ENCODE assay signal across 21 cellular contexts in the genomic region with DNA sequence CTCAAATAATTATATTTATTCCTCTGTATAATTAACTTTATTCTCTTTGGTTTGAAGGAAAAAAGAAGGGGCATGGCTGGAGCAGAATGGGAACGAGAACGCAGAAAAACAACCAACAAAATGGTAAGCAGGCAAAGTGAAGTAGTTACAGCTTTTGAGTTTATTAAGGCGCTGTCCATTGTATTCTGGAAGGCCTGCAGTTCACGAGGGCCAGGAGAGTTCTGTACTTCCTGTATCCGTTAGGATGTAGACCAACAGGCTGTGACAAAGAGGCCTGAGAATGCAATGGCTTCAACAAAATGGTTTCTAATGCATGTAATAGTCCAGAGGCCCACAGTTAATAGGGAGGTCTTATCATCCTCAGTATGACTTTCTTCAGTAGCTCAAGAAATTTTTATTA. TPM values are rescaled to one million over a fixed set of nuclear protein-coding genes. Genes with fewer than 3 reads are reported as not detected.
A peak's percentile ranks its signal among the peaks of the same experiment; 100 is the strongest.
DNase-seq lines count a peak whose midpoint lies in the region; ATAC-seq, FAIRE-seq and TF ChIP-seq lines count a peak whose summit lies in the region.
"Had no signal": no experiment of that assay in that cellular context is flagged by ENCODE, and none has a peak within 500 bp of the region (broad histone marks: within the 10 kb centered on the region; RNA-seq: fewer than 3 reads in every experiment).

No MANE protein-coding gene starts in this region.

- POLR2A ChIA-PET in endothelial cell of umbilical vein (lab: Charles Lee): no interaction called here

- no peak overlapping the region for H4K91ac ChIP-seq in neuronal stem cell (ENCODE audit: low read depth, low read length, poor library complexity)

- TF ChIP-seq POLR2A in endothelial cell of umbilical vein (IDR thresholded peaks at IDR 0.05; ENCODE audit: low read depth, low read length): no peak

- H3K4me3 ChIP-seq in GM23338: no peak overlapping the region
- no peak overlapping the region for H3K4me3 ChIP-seq in bronchial epithelial cell (ENCODE audit: low read depth, low read length)
- H3K4me3 ChIP-seq in endothelial cell of umbilical vein (replicated peaks in 1 of 3; ENCODE audit: insufficient read depth in 1 of 3, low read depth in 1 of 3, low read length in 3 of 3): no peak overlapping the region
- H3K4me3 ChIP-seq in neuronal stem cell (ENCODE audit: low read length in 2 of 2): no peak overlapping the region
- H3K4me3 ChIP-seq: GM23248 had no signal

- H4K20me1 ChIP-seq in GM23338 (replicated peaks; ENCODE audit: insufficient read depth) (no peaks in the 10 kb centered on the region; the same call in 1 of the 2 replicates), endothelial cell of umbilical vein (replicated peaks; ENCODE audit: control insufficient read depth, extremely low read depth, insufficient read depth, low read length) (no peaks in the 10 kb centered on the region)

- DNase-seq in GM23338 (ENCODE audit: low spot score): no peak
- no peak for DNase-seq in HTR-8/SVneo (ENCODE audit: insufficient read length, low spot score)
- no peak for DNase-seq in bronchial epithelial cell (ENCODE audit: low read depth)
- peak; percentile 16 for DNase-seq in endothelial cell of umbilical vein (ENCODE audit: low read depth, low spot score)
- no peak for DNase-seq in nephron progenitor cell
- DNase-seq in neuronal stem cell (ENCODE audit: low spot score): no peak
- no peak for DNase-seq in NCI-H524 (lab: John Stamatoyannopoulos, UW)
- DNase-seq: C1 segment of cervical spinal cord; Calu3; CD4-positive, alpha-beta memory T cell; COR-L47; DMS53; DMS79 treated with DMSO at 0.1 percent for 48 hours; GF-D8; GM23248; H9; HFFc6 had no signal

- no peaks in the 10 kb centered on the region for H3K9me2 ChIP-seq in GM23338 (ENCODE audit: insufficient read depth)

- no peak overlapping the region for H2BK12ac ChIP-seq in neuronal stem cell (ENCODE audit: low read length)

- H2BK5ac ChIP-seq in neuronal stem cell (ENCODE audit: low read length): no peak overlapping the region

- no peaks in the 10 kb centered on the region for H3K9me3 ChIP-seq in endothelial cell of umbilical vein (replicated peaks; ENCODE audit: control insufficient read depth, insufficient read depth, low read length)
- no peaks in the 10 kb centered on the region for H3K9me3 ChIP-seq in neuronal stem cell (replicated peaks in 1 of 2; ENCODE audit: control insufficient read depth in 2 of 2, insufficient read depth in 1 of 2, low read depth in 1 of 2, low read length in 2 of 2)

- no peaks in the 10 kb centered on the region for H3F3A ChIP-seq in GM23338 (replicated peaks; ENCODE audit: low read depth)

- H3K27me3 ChIP-seq in GM23338 (ENCODE audit: insufficient read depth) (no peaks in the 10 kb centered on the region), bronchial epithelial cell (ENCODE audit: control insufficient read depth, insufficient read depth, low read length) (no peaks in the 10 kb centered on the region), endothelial cell of umbilical vein (ENCODE audit: control insufficient read depth in 2 of 2, insufficient read depth in 2 of 2, low read length in 2 of 2) (no peaks in the 10 kb centered on the region), neuronal stem cell (ENCODE audit: control insufficient read depth in 3 of 3, insufficient read depth in 3 of 3, low read depth in 1 of 3, low read length in 3 of 3) (no peaks in the 10 kb centered on the region)

- H3K4ac ChIP-seq in neuronal stem cell (ENCODE audit: low read length): no peak overlapping the region

- no peak for TF ChIP-seq CTCF in GM23338 (conservative IDR thresholded peaks at IDR 0.05; ENCODE audit: low read depth in 2 of 2)
- no peak for TF ChIP-seq CTCF in bronchial epithelial cell (IDR thresholded peaks at IDR 0.05; ENCODE audit: insufficient read depth, low read length, severe bottlenecking)
- no peak for TF ChIP-seq CTCF in endothelial cell of umbilical vein (IDR thresholded peaks at IDR 0.05; ENCODE audit: extremely low read depth in 1 of 2, insufficient read depth in 1 of 2, low read depth in 1 of 2, low read length in 2 of 2)
- no peak for TF ChIP-seq CTCF in nephron progenitor cell (IDR thresholded peaks at IDR 0.05)

- H2BK15ac ChIP-seq in neuronal stem cell (ENCODE audit: low read length): no peak overlapping the region

- no peak overlapping the region for H2BK120ac ChIP-seq in neuronal stem cell (ENCODE audit: low read depth, low read length)

- H3K4me2 ChIP-seq in GM23338 (no peak overlapping the region), endothelial cell of umbilical vein (ENCODE audit: insufficient read depth, low read length) (no peak overlapping the region), neuronal stem cell (ENCODE audit: insufficient read depth, low read length, poor library complexity, severe bottlenecking) (no peak overlapping the region)

- H3K9me1 ChIP-seq in endothelial cell of umbilical vein (replicated peaks; ENCODE audit: control insufficient read depth, extremely low read depth, insufficient read depth, low read length): no peaks in the 10 kb centered on the region

- H3K4me1 ChIP-seq in GM23338 (ENCODE audit: insufficient read depth) (no peaks in the 10 kb centered on the region), endothelial cell of umbilical vein (ENCODE audit: control insufficient read depth, extremely low read depth, insufficient read depth, low read length) (no peaks in the 10 kb centered on the region), neuronal stem cell (ENCODE audit: control insufficient read depth in 2 of 2, insufficient read depth in 1 of 2, low read depth in 1 of 2, low read length in 2 of 2) (no peaks in the 10 kb centered on the region)

- no TSS peak for BruUV-seq in endothelial cell of umbilical vein (replicated peaks; lab: Mats Ljungman, UMichigan)

- no peak overlapping the region for H3K18ac ChIP-seq in neuronal stem cell (ENCODE audit: low read length)

- no peak overlapping the region for H2AK5ac ChIP-seq in neuronal stem cell (ENCODE audit: low read depth, low read length)

- no peak overlapping the region for H3K27ac ChIP-seq in GM23338 (ENCODE audit: low read depth)
- H3K27ac ChIP-seq in endothelial cell of umbilical vein (ENCODE audit: insufficient read depth, low read depth, low read length): no peak overlapping the region
- no peak overlapping the region for H3K27ac ChIP-seq in neuronal stem cell (replicated peaks; ENCODE audit: low read length)
- H3K27ac ChIP-seq: GM23248 had no signal

- H3K36me3 ChIP-seq in GM23338 (ENCODE audit: insufficient read depth) (no peaks in the 10 kb centered on the region), bronchial epithelial cell (ENCODE audit: control insufficient read depth, insufficient read depth, low read length) (no peaks in the 10 kb centered on the region), endothelial cell of umbilical vein (ENCODE audit: control insufficient read depth in 2 of 2, extremely low read depth in 1 of 2, insufficient read depth in 2 of 2, low read length in 2 of 2) (peaks cover 0 to 2% of the 10 kb centered on the region in 2 experiments), neuronal stem cell (replicated peaks in 1 of 2; ENCODE audit: control insufficient read depth in 2 of 2, insufficient read depth in 2 of 2, low read length in 2 of 2) (no peaks in the 10 kb centered on the region)

- H3K27me3 Mint-ChIP-seq in GM23338 (ENCODE audit: insufficient read depth, low read depth, poor library complexity) (no peaks in the 10 kb centered on the region), nephron progenitor cell (ENCODE audit: low read depth, poor library complexity) (peaks cover 3% of the 10 kb centered on the region)
- H3K27me3 Mint-ChIP-seq: CD4-positive, alpha-beta memory T cell had no signal

- FAIRE-seq in HTR-8/SVneo (lab: Jason Lieb, UNC) (peak; percentile 23), bronchial epithelial cell (lab: Jason Lieb, UNC) (peak; percentile 47), endothelial cell of umbilical vein (lab: Jason Lieb, UNC) (peak; percentile 82)
- FAIRE-seq: GM12892, GM19239 had no signal

- H3K79me1 ChIP-seq in neuronal stem cell (ENCODE audit: low read depth, low read length): no peaks in the 10 kb centered on the region

- CTCF ChIA-PET in endothelial cell of umbilical vein (lab: Charles Lee): interaction anchor here (1.0 kb wide), 1 partner anchor 224 kb away, joined by 3 read pairs; no protein-coding TSS in a partner anchor

- no peak overlapping the region for H3K9ac ChIP-seq in endothelial cell of umbilical vein (replicated peaks; ENCODE audit: extremely low read depth, insufficient read depth, low read length)
- H3K9ac ChIP-seq in neuronal stem cell (ENCODE audit: low read depth, low read length, poor library complexity): no peak overlapping the region
- H3K9ac ChIP-seq: GM23248 had no signal

- no peak overlapping the region for H3K23ac ChIP-seq in neuronal stem cell (ENCODE audit: low read depth, low read length, poor library complexity)

- no peak overlapping the region for H4K8ac ChIP-seq in neuronal stem cell (ENCODE audit: low read depth, low read length)

- H2AFZ ChIP-seq in GM23338 (no peak overlapping the region), endothelial cell of umbilical vein (ENCODE audit: low read depth, low read length) (no peak overlapping the region), neuronal stem cell (ENCODE audit: low read length) (no peak overlapping the region)
- H2AFZ ChIP-seq: GM23248 had no signal

- H3K36me3 Mint-ChIP-seq in GM23338 (ENCODE audit: low read depth): no peaks in the 10 kb centered on the region
- H3K36me3 Mint-ChIP-seq in nephron progenitor cell (ENCODE audit: low read depth): no peaks in the 10 kb centered on the region

- WGBS in neuronal stem cell (ENCODE audit: extremely low coverage in 2 of 2, insufficient read length in 2 of 2, insufficient replicate concordance in 1 of 2), 2 donors: no CpG with 5 or more reads among the region's 5 CpGs

- dilution Hi-C loops in endothelial cell of umbilical vein (cut with MboI; ENCODE audit: extremely low pct_ligation_motif_present, low sequenced_read_pairs): no loop called here

- H3K9me3 Mint-ChIP-seq in GM23338 (no peaks in the 10 kb centered on the region), nephron progenitor cell (no peaks in the 10 kb centered on the region)
- H3K9me3 Mint-ChIP-seq: CD4-positive, alpha-beta memory T cell; H9; HFFc6 had no signal

- intact Hi-C loops in endothelial cell of umbilical vein (cut with micrococcal nuclease): loop anchor here (2.0 kb wide), 1 partner anchor 19 kb away; no protein-coding TSS in a partner anchor

- ATAC-seq in GM23338 (no peak), HG03159 (IDR thresholded peaks at IDR 0.05; ENCODE audit: unreplicated experiment) (no peak)
- ATAC-seq: HCT116 had no signal

- no peak overlapping the region for H3K14ac ChIP-seq in neuronal stem cell (ENCODE audit: low read length)

- H3K4me3 Mint-ChIP-seq in GM23338: no peak overlapping the region
- H3K4me3 Mint-ChIP-seq in nephron progenitor cell: no peak overlapping the region
- H3K4me3 Mint-ChIP-seq: CD4-positive, alpha-beta memory T cell; H9; HFFc6 had no signal

- H3K4me1 Mint-ChIP-seq in GM23338: no peaks in the 10 kb centered on the region
- H3K4me1 Mint-ChIP-seq in nephron progenitor cell: no peaks in the 10 kb centered on the region
- H3K4me1 Mint-ChIP-seq: H9 had no signal

- H3K79me2 ChIP-seq in GM23338 (replicated peaks; ENCODE audit: insufficient read depth): no peaks in the 10 kb centered on the region
- no peaks in the 10 kb centered on the region for H3K79me2 ChIP-seq in endothelial cell of umbilical vein (ENCODE audit: control insufficient read depth, insufficient read depth, low read length)

- H3K27ac Mint-ChIP-seq in GM23338: no peak overlapping the region
- H3K27ac Mint-ChIP-seq in nephron progenitor cell: no peak overlapping the region
- H3K27ac Mint-ChIP-seq: H9, HFFc6 had no signal

RNA-seq across cellular contexts. Expression of a gene that starts 32.5 kb away (rescaled TPM):
- total RNA-seq in GM23338 (2014; rRNA removed; shearing (Covaris generic)): 0.73 TPM in 1 of 2 replicates, not detected in the other
- polyA plus RNA-seq in GM23338 (2016; fragmentation: Nextera tagmentation; extraction: Ambion mirVana): 0.44 and 0.47 TPM in 2 replicates
- 16.4 and 26.6 TPM in 2 replicates for total RNA-seq in bronchial epithelial cell
- total RNA-seq in endothelial cell of umbilical vein: 90.6 and 108 TPM in 2 replicates
- 24.2 and 33.7 TPM in 2 replicates for polyA plus RNA-seq in endothelial cell of umbilical vein
- polyA plus RNA-seq in endothelial cell of umbilical vein (2011; cell fraction: cytosol; rRNA removed): 61.2 and 63.7 TPM in 2 replicates
- polyA plus RNA-seq in endothelial cell of umbilical vein (2011; cell fraction: nucleus; rRNA removed): 109 and 143 TPM in 2 replicates
- polyA plus RNA-seq in endothelial cell of umbilical vein (2012): 125 and 163 TPM in 2 replicates
- polyA minus RNA-seq in endothelial cell of umbilical vein: 61.4 and 63.8 TPM in 2 replicates
- polyA minus RNA-seq in endothelial cell of umbilical vein (2011; cell fraction: cytosol; rRNA and poly(A)+ RNA removed): 13.2 TPM
- polyA minus RNA-seq in endothelial cell of umbilical vein (2011; cell fraction: nucleus; rRNA and poly(A)+ RNA removed): 156 and 181 TPM in 2 replicates
- 0.06 TPM for polyA plus RNA-seq in neuronal stem cell (2013, experiment 1 of 2)
- 0.15 TPM for polyA plus RNA-seq in neuronal stem cell (2013, experiment 2 of 2)

RNA-seq across cellular contexts. Expression of a gene that starts 56.5 kb away (rescaled TPM):
- total RNA-seq in GM23338 (2014; rRNA removed; shearing (Covaris generic)): 0.66 and 1.7 TPM in 2 replicates
- polyA plus RNA-seq in GM23338 (2016; fragmentation: Nextera tagmentation; extraction: Ambion mirVana) (1.3 and 1.5 TPM in 2 replicates), endothelial cell of umbilical vein (10.7 and 16.0 TPM in 2 replicates)
- total RNA-seq in bronchial epithelial cell (1.6 and 3.6 TPM in 2 replicates), endothelial cell of umbilical vein (21.4 and 27.3 TPM in 2 replicates)
- polyA plus RNA-seq in endothelial cell of umbilical vein (2011; cell fraction: cytosol; rRNA removed): 7.7 and 8.1 TPM in 2 replicates
- polyA plus RNA-seq in endothelial cell of umbilical vein (2011; cell fraction: nucleus; rRNA removed): 49.3 and 51.8 TPM in 2 replicates
- 15.8 and 22.9 TPM in 2 replicates for polyA plus RNA-seq in endothelial cell of umbilical vein (2012)
- polyA minus RNA-seq in endothelial cell of umbilical vein: 16.0 and 17.8 TPM in 2 replicates
- 3.4 TPM for polyA minus RNA-seq in endothelial cell of umbilical vein (2011; cell fraction: cytosol; rRNA and poly(A)+ RNA removed)
- 25.6 and 29.6 TPM in 2 replicates for polyA minus RNA-seq in endothelial cell of umbilical vein (2011; cell fraction: nucleus; rRNA and poly(A)+ RNA removed)
- 0.10 TPM for polyA plus RNA-seq in neuronal stem cell (2013, experiment 1 of 2)
- polyA plus RNA-seq in neuronal stem cell (2013, experiment 2 of 2): 0.10 TPM

Comparison
In these comparisons a context has a peak if more than half of its experiments do, and no peak if none do; other contexts are left out.
1. RNA of a gene that starts 32.5 kb away (total RNA-seq): 90.6 to 108 TPM in endothelial cell of umbilical vein and 16.4 to 26.6 TPM in bronchial epithelial cell; 0.73 TPM in GM23338; every median in the first group is over 10 times any median in the second.